In genomic region chr11:102186836-102187235, GRCh38 we compare ENCODE assay signal across 19 cellular contexts.
DNase-seq lines count a peak whose midpoint lies in the region; ATAC-seq and TF ChIP-seq lines count a peak whose summit lies in the region.
"Had no signal": no experiment of that assay in that cellular context is flagged by ENCODE, and none has a peak within 500 bp of the region (broad histone marks: within the 10 kb centered on the region; RNA-seq: fewer than 3 reads in every experiment).

No MANE protein-coding gene starts in this region.

- BruUV-seq in Calu3 (replicated peaks; lab: Mats Ljungman, UMichigan): no TSS peak

- H3K27me3 Mint-ChIP-seq in Calu3 (ENCODE audit: unreplicated experiment): no peaks in the 10 kb centered on the region
- no peaks in the 10 kb centered on the region for H3K27me3 Mint-ChIP-seq in glutamatergic neuron (ENCODE audit: unreplicated experiment)

- ATAC-seq in GM19452 (IDR thresholded peaks at IDR 0.05; ENCODE audit: unreplicated experiment): no peak
- ATAC-seq: stimulated activated naive CD8-positive, alpha-beta T cell treated with anti-CD3 and anti-CD28 coated beads, Interleukin-15, Interleukin-2, amounts not matched to agents 100 U/mL and 50 U/mL, for 24 hours had no signal

- H3F3A ChIP-seq in SK-N-SH (replicated peaks; ENCODE audit: insufficient read depth): peaks cover 16% of the 10 kb centered on the region

- H3K27ac Mint-ChIP-seq in Calu3 (ENCODE audit: unreplicated experiment) (peak overlapping the region; percentile 63), glutamatergic neuron (ENCODE audit: unreplicated experiment) (peak overlapping the region; percentile 4)
- H3K27ac Mint-ChIP-seq: activated B cell treated with CpG ODN at 0.5 μM for 24 hours; activated naive CD4-positive, alpha-beta T cell treated with anti-CD3 and anti-CD28 coated beads, Interleukin-2, amount 10 ng/mL, durations not matched to agents 7 days and 5 days had no signal

- 0 out of 2 replicates have a peak overlapping the region, but pooled peaks have one; percentile 41 for H3K4me2 ChIP-seq in SK-N-SH

- peaks cover 10 to 52% of the 10 kb centered on the region in 2 experiments for H3K4me1 ChIP-seq in SK-N-SH (ENCODE audit: control insufficient read depth in 1 of 2, insufficient read depth in 2 of 2, low read depth in 1 of 2, low read length in 1 of 2)

- H3K36me3 Mint-ChIP-seq in Calu3 (ENCODE audit: insufficient read depth, unreplicated experiment) (peaks cover 9% of the 10 kb centered on the region), glutamatergic neuron (ENCODE audit: unreplicated experiment) (no peaks in the 10 kb centered on the region)
- H3K36me3 Mint-ChIP-seq: activated naive CD4-positive, alpha-beta T cell treated with anti-CD3 and anti-CD28 coated beads, Interleukin-2, amount 10 ng/mL, durations not matched to agents 7 days and 5 days had no signal

- CTCF ChIA-PET in Calu3 (lab: Charles Lee) (interaction anchor here (0.6 to 0.8 kb wide), 4 partner anchors 13 to 746 kb away, joined by 3 to 4 read pairs (median 3); no protein-coding TSS in a partner anchor), SK-N-SH (lab: Yijun Ruan, JAX) (no interaction called here)

- H3K27me3 ChIP-seq in SK-N-SH (ENCODE audit: insufficient read depth): no peaks in the 10 kb centered on the region

- H3K9me3 Mint-ChIP-seq in Calu3 (ENCODE audit: low read depth, unreplicated experiment): no peaks in the 10 kb centered on the region
- H3K9me3 Mint-ChIP-seq in glutamatergic neuron (ENCODE audit: unreplicated experiment): no peaks in the 10 kb centered on the region
- H3K9me3 Mint-ChIP-seq: activated B cell treated with CpG ODN at 0.5 μM for 24 hours; activated naive CD4-positive, alpha-beta T cell treated with anti-CD3 and anti-CD28 coated beads, Interleukin-2, amount 10 ng/mL, durations not matched to agents 7 days and 5 days had no signal

- TF ChIP-seq EP300 in SK-N-SH (IDR thresholded peaks at IDR 0.05; ENCODE audit: borderline replicate concordance in 1 of 2, low read depth in 1 of 2, low read length in 1 of 2): no peak

- TF ChIP-seq RAD21 in SK-N-SH (IDR thresholded peaks at IDR 0.05; ENCODE audit: low read length): no peak

- H3K9me2 ChIP-seq in SK-N-SH: no peaks in the 10 kb centered on the region

- H3K79me2 ChIP-seq in SK-N-SH (ENCODE audit: insufficient read depth): peaks cover 83% of the 10 kb centered on the region

- H3K27ac ChIP-seq in SK-N-SH (ENCODE audit: low read depth in 2 of 2, low read length in 1 of 2): peak overlapping the region; percentile 54 to 64; a peak in 2 of 4 replicates

- TF ChIP-seq CTCF in Calu3 (IDR thresholded peaks at IDR 0.05; ENCODE audit: unreplicated experiment) (no peak), SK-N-SH (IDR thresholded peaks at IDR 0.05) (no peak), glutamatergic neuron (IDR thresholded peaks at IDR 0.05; ENCODE audit: partially characterized antibody, unreplicated experiment) (no peak)

- intact Hi-C loops in Calu3 (cut with micrococcal nuclease; ENCODE audit: unreplicated experiment): no loop called here

- no peak for DNase-seq in Calu3
- no peak for DNase-seq in SK-N-SH
- DNase-seq in glutamatergic neuron: no peak
- DNase-seq in renal cortical epithelial cell (ENCODE audit: low read depth): peak; percentile 25
- no peak for DNase-seq in SIG-M5 (lab: John Stamatoyannopoulos, UW)
- DNase-seq in NCI-H2196 treated with DMSO at 0.1 percent for 48 hours (lab: John Stamatoyannopoulos, UW; ENCODE audit: unreplicated experiment): no peak
- DNase-seq in anterior cingulate cortex (lab: John Stamatoyannopoulos, UW): no peak
- DNase-seq: activated B cell treated with CpG ODN at 0.5 μM for 24 hours; activated naive CD4-positive, alpha-beta T cell treated with anti-CD3 and anti-CD28 coated beads, Interleukin-2, amount 10 ng/mL, durations not matched to agents 7 days and 5 days; cerebellar nuclear complex; DMS 273 treated with DMSO at 0.1 percent for 48 hours; Karpas-422; left cardiac atrium; NCI-H1436 treated with DMSO at 0.1 percent for 48 hours; NCI-H510A; stimulated activated naive CD8-positive, alpha-beta T cell treated with anti-CD3 and anti-CD28 coated beads, Interleukin-15, Interleukin-2, amounts not matched to agents 100 U/mL and 50 U/mL, for 24 hours had no signal

- no peak overlapping the region for H3K4me3 Mint-ChIP-seq in Calu3 (ENCODE audit: low read depth, unreplicated experiment)
- H3K4me3 Mint-ChIP-seq in glutamatergic neuron (ENCODE audit: unreplicated experiment): no peak overlapping the region
- H3K4me3 Mint-ChIP-seq: activated B cell treated with CpG ODN at 0.5 μM for 24 hours; activated naive CD4-positive, alpha-beta T cell treated with anti-CD3 and anti-CD28 coated beads, Interleukin-2, amount 10 ng/mL, durations not matched to agents 7 days and 5 days had no signal

- H3K4me1 Mint-ChIP-seq in Calu3 (ENCODE audit: low read depth, unreplicated experiment) (peaks cover 22% of the 10 kb centered on the region), glutamatergic neuron (ENCODE audit: low read depth, unreplicated experiment) (peaks cover 15% of the 10 kb centered on the region)
- H3K4me1 Mint-ChIP-seq: activated B cell treated with CpG ODN at 0.5 μM for 24 hours; activated naive CD4-positive, alpha-beta T cell treated with anti-CD3 and anti-CD28 coated beads, Interleukin-2, amount 10 ng/mL, durations not matched to agents 7 days and 5 days had no signal

- no peak overlapping the region for H3K9ac ChIP-seq in SK-N-SH

- H4K20me1 ChIP-seq in SK-N-SH (ENCODE audit: insufficient read depth): peaks cover 4% of the 10 kb centered on the region; the same call in 1 of the 2 replicates

- H2AFZ ChIP-seq in SK-N-SH (ENCODE audit: low read depth): no peak overlapping the region

- H3K4me3 ChIP-seq in SK-N-SH (ENCODE audit: low read depth in 2 of 2, low read length in 1 of 2): no peak overlapping the region
- H3K4me3 ChIP-seq: HAP-1, skin epidermis had no signal

- 41% methylated on average over 5 of the region's 5 CpGs for WGBS in SK-N-SH (ENCODE audit: low lambda C conversion rate)

- H3K36me3 ChIP-seq in SK-N-SH (replicated peaks in 1 of 2; ENCODE audit: control insufficient read depth in 1 of 2, insufficient read depth in 2 of 2, low read length in 1 of 2): peaks cover 2 to 32% of the 10 kb centered on the region in 2 experiments
- H3K36me3 ChIP-seq: HAP-1 had no signal

- no peaks in the 10 kb centered on the region for H3K9me3 ChIP-seq in SK-N-SH
- H3K9me3 ChIP-seq: HAP-1 had no signal

- POLR2A ChIA-PET in SK-N-SH (lab: Yijun Ruan, JAX): no interaction called here

TF ChIP-seq in SK-N-SH, 30 proteins besides CTCF, POLR2A, EP300 and RAD21:
- TF ChIP-seq TCF12 (IDR thresholded peaks at IDR 0.05) (peak; percentile 73), POLR2AphosphoS5 (IDR thresholded peaks at IDR 0.05; ENCODE audit: low read depth, low read length) (peak; percentile 33; the same call in 1 of the 2 replicates), PBX3 (IDR thresholded peaks at IDR 0.05) (peak; percentile 24; the same call in 1 of the 2 replicates)
- TF ChIP-seq, protein P1, sequence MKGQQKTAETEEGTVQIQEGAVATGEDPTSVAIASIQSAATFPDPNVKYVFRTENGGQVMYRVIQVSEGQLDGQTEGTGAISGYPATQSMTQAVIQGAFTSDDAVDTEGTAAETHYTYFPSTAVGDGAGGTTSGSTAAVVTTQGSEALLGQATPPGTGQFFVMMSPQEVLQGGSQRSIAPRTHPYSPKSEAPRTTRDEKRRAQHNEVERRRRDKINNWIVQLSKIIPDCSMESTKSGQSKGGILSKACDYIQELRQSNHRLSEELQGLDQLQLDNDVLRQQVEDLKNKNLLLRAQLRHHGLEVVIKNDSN (IDR thresholded peaks at IDR 0.05; ENCODE audit: borderline replicate concordance, low read depth): no peak
TF ChIP-seq in SK-N-SH: peak in this region for 3.
